ENCODE assay signal across 8 cellular contexts in the genomic region with DNA sequence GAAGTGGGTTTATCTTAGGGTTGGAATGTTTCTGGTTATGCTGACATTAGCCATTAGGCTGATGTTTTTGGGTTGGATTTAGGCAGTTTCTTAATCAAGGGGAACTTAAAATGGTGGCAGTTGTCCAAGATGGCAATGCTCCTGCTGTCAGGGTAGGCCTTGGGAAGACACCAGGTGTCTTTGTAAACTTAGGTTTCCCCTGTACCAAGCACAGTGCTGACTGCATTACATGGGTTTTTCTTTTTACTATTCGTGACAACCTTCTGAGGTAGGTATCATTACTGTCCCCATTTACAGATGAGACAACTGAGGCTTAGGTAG. TPM values are rescaled to one million over a fixed set of nuclear protein-coding genes. Genes with fewer than 3 reads are reported as not detected.
DNase-seq lines count a peak whose midpoint lies in the region; ATAC-seq, FAIRE-seq and TF ChIP-seq lines count a peak whose summit lies in the region.

No MANE protein-coding gene starts in this region.

- H3K9me3 ChIP-seq in Panc1 (ENCODE audit: control insufficient read depth, insufficient read depth, low read depth, low read length), result peaks cover 10% of the 10 kb centered on the region; the same call in 1 of the 2 replicates
- no peaks in the 10 kb centered on the region for H3K9me3 ChIP-seq in testis

- WGBS in testis, 2 donors, result 42 to 69% methylated on average over 1 of the region's 1 CpG

- H3K4me3 Mint-ChIP-seq in activated CD4-positive, alpha-beta T cell treated with anti-CD3 and anti-CD28 coated beads, Interleukin-2, amount 10 ng/mL, durations not matched to agents 24 days and 14 days, result peak overlapping the region; percentile 87

- peaks cover 57% of the 10 kb centered on the region for H3K4me1 Mint-ChIP-seq in activated CD4-positive, alpha-beta T cell treated with anti-CD3 and anti-CD28 coated beads, Interleukin-2, amount 10 ng/mL, durations not matched to agents 24 days and 14 days

- H3K36me3 Mint-ChIP-seq in activated CD4-positive, alpha-beta T cell treated with anti-CD3 and anti-CD28 coated beads, Interleukin-2, amount 10 ng/mL, durations not matched to agents 24 days and 14 days (ENCODE audit: low read depth), result peaks cover 18% of the 10 kb centered on the region

- H3K4me1 ChIP-seq in Panc1 (ENCODE audit: control insufficient read depth, insufficient read depth, low read length) (peaks cover 32% of the 10 kb centered on the region), testis (peaks cover 10% of the 10 kb centered on the region)

- FAIRE-seq in urothelium cell line (lab: Jason Lieb, UNC), result no peak

- intact Hi-C loops in activated CD4-positive, alpha-beta T cell treated with anti-CD3 and anti-CD28 coated beads, Interleukin-2, amount 10 ng/mL, durations not matched to agents 24 days and 14 days (cut with micrococcal nuclease), result loop anchor here (1.0 to 10.0 kb wide), 10 partner anchors 17 to 645 kb away; partner anchors contain the start of gene GIGYF2
- intact Hi-C loops in Panc1 (cut with micrococcal nuclease; ENCODE audit: unreplicated experiment) (loop anchor here (5.0 kb wide), 1 partner anchor 269 kb away; no protein-coding TSS in a partner anchor), testis (cut with DNase I; ENCODE audit: low total_unique reads) (loop anchor here (5.0 to 10.0 kb wide), 2 partner anchors 399 to 646 kb away; no protein-coding TSS in a partner anchor)

- H3K27me3 Mint-ChIP-seq in activated CD4-positive, alpha-beta T cell treated with anti-CD3 and anti-CD28 coated beads, Interleukin-2, amount 10 ng/mL, durations not matched to agents 24 days and 14 days, result no peaks in the 10 kb centered on the region

- no TSS peak for BruUV-seq in Panc1 (replicated peaks; lab: Mats Ljungman, UMichigan)

- peak overlapping the region; percentile 55 to 98 for H3K4me3 ChIP-seq in Panc1 (ENCODE audit: low read depth in 2 of 2, low read length in 2 of 2)
- H3K4me3 ChIP-seq in foreskin fibroblast (ENCODE audit: low read depth in 1 of 2, low read length in 2 of 2), result peak overlapping the region; percentile 50 to 74
- peak overlapping the region; percentile 96 to 99 for H3K4me3 ChIP-seq in testis

- POLR2A ChIA-PET in Panc1 (lab: Charles Lee), result interaction anchor here (0.6 kb wide), 1 partner anchor 950 kb away, joined by 5 read pairs; no protein-coding TSS in a partner anchor

- no peaks in the 10 kb centered on the region for H3K9me3 Mint-ChIP-seq in activated CD4-positive, alpha-beta T cell treated with anti-CD3 and anti-CD28 coated beads, Interleukin-2, amount 10 ng/mL, durations not matched to agents 24 days and 14 days

- H3K27ac ChIP-seq in Panc1 (ENCODE audit: low read length), result peak overlapping the region; percentile 94
- peak overlapping the region; percentile 73 to 85 for H3K27ac ChIP-seq in testis

- no peaks in the 10 kb centered on the region for H3K27me3 ChIP-seq in Panc1 (ENCODE audit: control insufficient read depth, insufficient read depth, low read length)
- no peaks in the 10 kb centered on the region for H3K27me3 ChIP-seq in testis

- no peak for TF ChIP-seq CTCF in Panc1 (IDR thresholded peaks at IDR 0.05)
- no peak for TF ChIP-seq CTCF in foreskin fibroblast (IDR thresholded peaks at IDR 0.05; ENCODE audit: low read depth, low read length)
- no peak for TF ChIP-seq CTCF in testis (IDR thresholded peaks at IDR 0.05)

- no peak for TF ChIP-seq POLR2A in testis (IDR thresholded peaks at IDR 0.05)

- H3K36me3 ChIP-seq in Panc1 (ENCODE audit: control insufficient read depth, insufficient read depth, low read length) (peaks cover 5% of the 10 kb centered on the region), testis (ENCODE audit: low read depth, missing control alignments) (no peaks in the 10 kb centered on the region)

- in situ Hi-C loops in Panc1 (cut with HindIII; ENCODE audit: low pct_unique_long_range_greater_than_20kb, low sequenced_read_pairs), result no loop called here

- peak overlapping the region; percentile 97 for H3K27ac Mint-ChIP-seq in activated CD4-positive, alpha-beta T cell treated with anti-CD3 and anti-CD28 coated beads, Interleukin-2, amount 10 ng/mL, durations not matched to agents 24 days and 14 days

- ATAC-seq in Panc1 (peak; percentile 2), HG02970 (IDR thresholded peaks at IDR 0.05; ENCODE audit: low FRiP score, unreplicated experiment) (no peak)

- no peak for DNase-seq in activated CD4-positive, alpha-beta T cell treated with anti-CD3 and anti-CD28 coated beads, Interleukin-2, amount 10 ng/mL, durations not matched to agents 24 days and 14 days
- no peak for DNase-seq in activated CD4-positive, alpha-beta T cell treated with anti-CD3 and anti-CD28 coated beads for 1 hour
- DNase-seq in Panc1 (ENCODE audit: low read depth, low spot score) (no peak), foreskin fibroblast (no peak), testis (no peak), urothelium cell line (ENCODE audit: low spot score) (no peak)
- no peak for DNase-seq in effector CD8-positive, alpha-beta T cell (lab: John Stamatoyannopoulos, UW)

- CTCF ChIA-PET in Panc1 (lab: Charles Lee), result interaction anchor here (0.7 kb wide), 1 partner anchor 349 kb away, joined by 3 read pairs; no protein-coding TSS in a partner anchor

RNA-seq across cellular contexts. Expression of gene ATG16L1, which starts 0.5 kb away (rescaled TPM):
- 36.7 and 37.9 TPM in 2 replicates for total RNA-seq in activated CD4-positive, alpha-beta T cell treated with anti-CD3 and anti-CD28 coated beads, Interleukin-2, amount 10 ng/mL, durations not matched to agents 24 days and 14 days
- total RNA-seq in Panc1 (2021; ENCODE audit: unreplicated experiment), result 52.3 TPM
- polyA plus RNA-seq in Panc1 (2012; ENCODE audit: insufficient read length), result 29.2 TPM
- total RNA-seq in testis, result 10 to 100 TPM; 47.2 to 53.1 TPM
- polyA plus RNA-seq in testis (ENCODE audit: insufficient read depth, low read depth, low replicate concordance), result 37.3 TPM

RNA-seq across cellular contexts. Expression of gene SAG, which starts 56.7 kb away (rescaled TPM):
- total RNA-seq in activated CD4-positive, alpha-beta T cell treated with anti-CD3 and anti-CD28 coated beads, Interleukin-2, amount 10 ng/mL, durations not matched to agents 24 days and 14 days, result not detected in 2 replicates
- total RNA-seq in Panc1 (2021; ENCODE audit: unreplicated experiment) (not detected), testis (10 to 100 TPM in 1 of 2 donors, 1 to 10 TPM in 1; 5.1 to 10.2 TPM)
- not detected for polyA plus RNA-seq in Panc1 (2012; ENCODE audit: insufficient read length)
- 25.6 TPM for polyA plus RNA-seq in testis (ENCODE audit: insufficient read depth, low read depth, low replicate concordance)
